ENCODE assay signal across 13 cellular contexts in the genomic region with DNA sequence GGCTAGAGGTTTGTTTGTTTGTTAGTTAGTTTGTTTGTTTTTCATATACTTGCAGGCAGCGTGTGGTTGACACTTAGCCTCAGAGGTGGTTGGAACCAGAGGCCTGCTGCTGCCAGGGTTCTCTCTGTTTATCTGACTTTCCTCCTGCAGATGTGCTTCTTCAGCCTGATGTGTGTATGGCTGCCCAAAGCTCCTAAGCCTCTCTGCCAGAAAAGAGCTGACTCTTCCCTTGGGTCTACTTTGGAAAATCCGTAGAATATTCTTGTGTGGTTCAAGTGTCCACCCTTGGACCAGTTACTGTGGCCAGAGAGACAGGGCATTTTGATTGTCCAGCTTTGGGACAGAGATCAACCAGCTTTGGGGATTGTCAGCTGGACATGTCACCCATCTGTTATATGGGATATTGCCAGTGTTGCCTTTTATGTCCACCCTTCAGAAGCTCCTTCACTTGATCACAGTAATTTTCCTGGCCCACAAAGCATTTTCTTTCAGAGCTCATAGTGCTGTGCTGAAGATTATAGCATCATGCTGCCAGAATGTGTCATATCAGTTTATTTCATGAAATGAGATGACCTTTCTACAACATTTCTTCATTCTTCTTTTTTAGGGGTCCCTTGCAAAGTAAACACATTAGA.
DNase-seq lines count a peak whose midpoint lies in the region; TF ChIP-seq lines count a peak whose summit lies in the region.
"Had no signal": no experiment of that assay in that cellular context is flagged by ENCODE, and none has a peak within 500 bp of the region (broad histone marks: within the 10 kb centered on the region; RNA-seq: fewer than 3 reads in every experiment).

No MANE protein-coding gene starts in this region.

- H2AK5ac ChIP-seq in mesendoderm (ENCODE audit: low read length) = no peak overlapping the region

- intact Hi-C loops in esophagus muscularis mucosa (cut with DNase I) = no loop called here
- intact Hi-C loops in stomach (cut with DNase I; ENCODE audit: low total_unique reads) = no loop called here

- no peak overlapping the region for H3K4me2 ChIP-seq in mesendoderm (ENCODE audit: low read length)

- H2BK15ac ChIP-seq in mesendoderm (replicated peaks; ENCODE audit: low read depth) = no peak overlapping the region

- no peaks in the 10 kb centered on the region for H3K27me3 ChIP-seq in esophagus muscularis mucosa
- no peaks in the 10 kb centered on the region for H3K27me3 ChIP-seq in stomach
- H3K27me3 ChIP-seq in mesendoderm (ENCODE audit: insufficient read depth, low read length, poor library complexity) = no peaks in the 10 kb centered on the region

- H3K27ac Mint-ChIP-seq in mesothelial cell of epicardium = peak overlapping the region; percentile 40
- H3K27ac Mint-ChIP-seq: activated naive CD8-positive, alpha-beta T cell treated with anti-CD3 and anti-CD28 coated beads, Interleukin-2, amount 10 ng/mL, durations not matched to agents 7 days and 5 days; activated T-cell treated with anti-CD3 and anti-CD28 coated beads, Interleukin-2, amount 50 U/mL, for 24 hours; CD8-positive, alpha-beta T cell had no signal

- no peak overlapping the region for H3K4ac ChIP-seq in mesendoderm (ENCODE audit: low read depth, low read length)

- H3K4me1 Mint-ChIP-seq in mesothelial cell of epicardium = no peaks in the 10 kb centered on the region
- H3K4me1 Mint-ChIP-seq: activated naive CD8-positive, alpha-beta T cell treated with anti-CD3 and anti-CD28 coated beads, Interleukin-2, amount 10 ng/mL, durations not matched to agents 7 days and 5 days had no signal

- H3K18ac ChIP-seq in mesendoderm (ENCODE audit: low read length) = no peak overlapping the region

- H3K79me1 ChIP-seq in mesendoderm (ENCODE audit: low read length) = no peaks in the 10 kb centered on the region

- TF ChIP-seq EP300 in esophagus muscularis mucosa (IDR thresholded peaks at IDR 0.05) (no peak), stomach (IDR thresholded peaks at IDR 0.05) (no peak)

- TF ChIP-seq CTCF in esophagus muscularis mucosa (IDR thresholded peaks at IDR 0.05) (no peak), mesothelial cell of epicardium (IDR thresholded peaks at IDR 0.05; ENCODE audit: unreplicated experiment) (no peak), stomach (IDR thresholded peaks at IDR 0.05) (no peak)

- no peak overlapping the region for H3K56ac ChIP-seq in mesendoderm (ENCODE audit: low read length)

- H3K9me3 Mint-ChIP-seq in mesothelial cell of epicardium = peaks cover 3% of the 10 kb centered on the region
- H3K9me3 Mint-ChIP-seq: activated naive CD8-positive, alpha-beta T cell treated with anti-CD3 and anti-CD28 coated beads, Interleukin-2, amount 10 ng/mL, durations not matched to agents 7 days and 5 days had no signal

- H3K27ac ChIP-seq in esophagus muscularis mucosa (replicated peaks in 1 of 4) (peak overlapping the region; percentile 61 to 83 (median 74)), stomach (peak overlapping the region in 4 of 5 donors; percentile 15 to 75 (median 58)), mesendoderm (ENCODE audit: low read depth, low read length) (no peak overlapping the region)

- no peak overlapping the region for H3K4me3 Mint-ChIP-seq in mesothelial cell of epicardium
- H3K4me3 Mint-ChIP-seq: activated naive CD8-positive, alpha-beta T cell treated with anti-CD3 and anti-CD28 coated beads, Interleukin-2, amount 10 ng/mL, durations not matched to agents 7 days and 5 days; activated T-cell treated with anti-CD3 and anti-CD28 coated beads, Interleukin-2, amount 50 U/mL, for 24 hours; CD8-positive, alpha-beta T cell had no signal

- no peak overlapping the region for H3K23ac ChIP-seq in mesendoderm (ENCODE audit: low read length)

- no peaks in the 10 kb centered on the region for H3K9me3 ChIP-seq in esophagus muscularis mucosa
- no peaks in the 10 kb centered on the region for H3K9me3 ChIP-seq in stomach

- H3K4me3 ChIP-seq in esophagus muscularis mucosa (no peak overlapping the region), stomach (no peak overlapping the region), mesendoderm (ENCODE audit: low read length) (no peak overlapping the region)

- H4K8ac ChIP-seq in mesendoderm (ENCODE audit: low read depth, low read length) = no peak overlapping the region

- H3K9ac ChIP-seq in mesendoderm (ENCODE audit: low read length) = no peak overlapping the region

- no peak overlapping the region for H4K5ac ChIP-seq in mesendoderm (ENCODE audit: low read length)

- H3K36me3 ChIP-seq in esophagus muscularis mucosa (no peaks in the 10 kb centered on the region), stomach (no peaks in the 10 kb centered on the region), mesendoderm (ENCODE audit: control insufficient read depth, insufficient read depth, low read length) (no peaks in the 10 kb centered on the region)

- 24% methylated on average over 2 of the region's 2 CpGs for WGBS in esophagus muscularis mucosa
- 48 to 76% (median 57%) methylated on average over 2 of the region's 2 CpGs for WGBS in stomach, 5 donors
- no CpG with 5 or more reads among the region's 2 CpGs for WGBS in mesendoderm (ENCODE audit: extremely low coverage, insufficient coverage, low lambda C conversion rate)

- no peaks in the 10 kb centered on the region for H3K27me3 Mint-ChIP-seq in mesothelial cell of epicardium (ENCODE audit: low read depth)
- H3K27me3 Mint-ChIP-seq: activated naive CD8-positive, alpha-beta T cell treated with anti-CD3 and anti-CD28 coated beads, Interleukin-2, amount 10 ng/mL, durations not matched to agents 7 days and 5 days; activated T-cell treated with anti-CD3 and anti-CD28 coated beads, Interleukin-2, amount 50 U/mL, for 24 hours had no signal

- H2BK120ac ChIP-seq in mesendoderm (ENCODE audit: low read depth, low read length) = no peak overlapping the region

- TF ChIP-seq POLR2A in esophagus muscularis mucosa (IDR thresholded peaks at IDR 0.05; ENCODE audit: low read depth) (no peak), stomach (IDR thresholded peaks at IDR 0.05) (no peak)

- peak; percentile 89 for DNase-seq in NCI-H1105 treated with DMSO at 0.1 percent for 48 hours (lab: John Stamatoyannopoulos, UW)
- DNase-seq in esophagus muscularis mucosa (ENCODE audit: extremely low spot score) = no peak
- DNase-seq in mesothelial cell of epicardium (ENCODE audit: low spot score in 2 of 2, unreplicated experiment in 2 of 2) = no peak
- DNase-seq in stomach = no peak
- DNase-seq in mesendoderm = no peak
- DNase-seq in hypothalamus (lab: John Stamatoyannopoulos, UW) = no peak
- DNase-seq in activated naive CD4-positive, alpha-beta T cell (lab: John Stamatoyannopoulos, UW) = no peak
- no peak for DNase-seq in anterior cingulate cortex (lab: John Stamatoyannopoulos, UW)
- DNase-seq: activated CD4-positive, alpha-beta T cell treated with anti-CD3 and anti-CD28 coated beads, Interleukin-2, amount 50 U/mL, for 48 hours; activated naive CD8-positive, alpha-beta T cell treated with anti-CD3 and anti-CD28 coated beads, Interleukin-2, amount 10 ng/mL, durations not matched to agents 7 days and 5 days; activated T-cell treated with anti-CD3 and anti-CD28 coated beads, Interleukin-2, amount 50 U/mL, for 24 hours; CD8-positive, alpha-beta T cell; Karpas-422 had no signal

- H3K4me1 ChIP-seq in esophagus muscularis mucosa = peaks cover 24 to 31% (median 27%) of the 10 kb centered on the region in 4 donors
- peaks cover 0 to 30% (median 24%) of the 10 kb centered on the region in 4 donors for H3K4me1 ChIP-seq in stomach
- H3K4me1 ChIP-seq in mesendoderm (ENCODE audit: control insufficient read depth, low read depth, low read length) = peaks cover 4% of the 10 kb centered on the region

- no peaks in the 10 kb centered on the region for H3K79me2 ChIP-seq in mesendoderm (ENCODE audit: control insufficient read depth, insufficient read depth, low read length)

- H2BK5ac ChIP-seq in mesendoderm (ENCODE audit: low read length) = no peak overlapping the region

- H3K36me3 Mint-ChIP-seq in mesothelial cell of epicardium = peaks cover 34% of the 10 kb centered on the region
